ENCODE assay signal across 8 cellular contexts in genomic region chr4:112231779-112232713, GRCh38. TPM values are rescaled to one million over a fixed set of nuclear protein-coding genes. Genes with fewer than 3 reads are reported as not detected.
DNase-seq lines count a peak whose midpoint lies in the region; ATAC-seq, FAIRE-seq and TF ChIP-seq lines count a peak whose summit lies in the region.

A gene with protein sequence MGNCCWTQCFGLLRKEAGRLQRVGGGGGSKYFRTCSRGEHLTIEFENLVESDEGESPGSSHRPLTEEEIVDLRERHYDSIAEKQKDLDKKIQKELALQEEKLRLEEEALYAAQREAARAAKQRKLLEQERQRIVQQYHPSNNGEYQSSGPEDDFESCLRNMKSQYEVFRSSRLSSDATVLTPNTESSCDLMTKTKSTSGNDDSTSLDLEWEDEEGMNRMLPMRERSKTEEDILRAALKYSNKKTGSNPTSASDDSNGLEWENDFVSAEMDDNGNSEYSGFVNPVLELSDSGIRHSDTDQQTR (plus strand): TSS chr4:112231787. CDS start chr4:112232092, 305 bp downstream.

- intact Hi-C loops in PC-3 (cut with micrococcal nuclease): loop anchor here (5.0 kb wide), 1 partner anchor 150 kb away; no protein-coding TSS in a partner anchor

- POLR2A ChIA-PET in PC-3 (lab: Charles Lee; ENCODE audit: unreplicated experiment): interaction anchor here (0.5 kb wide), 1 partner anchor 1935 kb away, joined by 3 read pairs; no protein-coding TSS in a partner anchor

- H3K9me2 ChIP-seq in PC-3 (replicated peaks; ENCODE audit: low read length): no peaks in the 10 kb centered on the region

- peak; percentile 64 for ATAC-seq in GM21367 (IDR thresholded peaks at IDR 0.05; ENCODE audit: unreplicated experiment)
- peak; percentile 60 for ATAC-seq in PC-3

- peak; percentile 38; the same call in 1 of the 2 replicates for TF ChIP-seq CTCF in PC-3 (conservative IDR thresholded peaks at IDR 0.05; ENCODE audit: low read depth, low read length)
- peak; percentile 32 for TF ChIP-seq CTCF in epithelial cell of proximal tubule (conservative IDR thresholded peaks at IDR 0.05; ENCODE audit: low read depth, low read length)

- peak within 1 kb of the TSS; percentile 93 for H3K4me2 ChIP-seq in PC-3 (ENCODE audit: low read length)

- H3K27ac ChIP-seq in PC-3 (ENCODE audit: low read length): peak within 1 kb of the TSS; percentile 85

- BruUV-seq in PC-3 (replicated peaks; lab: Mats Ljungman, UMichigan): no TSS peak

- H3K36me3 ChIP-seq in PC-3 (ENCODE audit: low read depth, low read length): no peaks in the 10 kb centered on the region
- no peaks in the 10 kb centered on the region for H3K36me3 ChIP-seq in mucosa of stomach (ENCODE audit: control insufficient read depth, insufficient read depth, low read length)

- peak within 1 kb of the TSS; percentile 99 for H3K4me3 ChIP-seq in PC-3 (ENCODE audit: low read length)
- H3K4me3 ChIP-seq in epithelial cell of proximal tubule (ENCODE audit: low read depth, low read length): peak within 1 kb of the TSS; percentile 96
- H3K4me3 ChIP-seq in mucosa of stomach (ENCODE audit: low read length): peak within 1 kb of the TSS; percentile 71

- H3K27me3 ChIP-seq in PC-3 (ENCODE audit: low read length) (no peaks in the 10 kb centered on the region), mucosa of stomach (ENCODE audit: control insufficient read depth, insufficient read depth, low read length) (no peaks in the 10 kb centered on the region)

- H3K4me1 ChIP-seq in PC-3 (ENCODE audit: insufficient read depth, low read length): peaks cover 28% of the 10 kb centered on the region
- no peaks in the 10 kb centered on the region for H3K4me1 ChIP-seq in mucosa of stomach (ENCODE audit: control insufficient read depth, insufficient read depth, low read length)

- DNase-seq in DMS 273 treated with DMSO at 0.1 percent for 48 hours (lab: John Stamatoyannopoulos, UW) (peak; percentile 22), HTR-8/SVneo (ENCODE audit: insufficient read length, low spot score) (peak; percentile 75), PC-3 (peak; percentile 66), activated T-cell treated with anti-CD3 and anti-CD28 coated beads for 48 hours (ENCODE audit: low read depth) (peak; percentile 78), epithelial cell of proximal tubule (ENCODE audit: low read depth) (peak; percentile 30)
- peak; percentile 58 to 66 for DNase-seq in stimulated activated CD8-positive, alpha-beta memory T cell treated with anti-CD3 and anti-CD28 coated beads, Interleukin-7, amount 100 ng/mL, for 1 hour (ENCODE audit: low read depth in 2 of 2)

- peak within 1 kb of the TSS; percentile 96 for H3K9ac ChIP-seq in PC-3 (ENCODE audit: low read length)
- peak within 1 kb of the TSS; percentile 94 for H3K9ac ChIP-seq in mucosa of stomach (ENCODE audit: low read length)

- H3K79me2 ChIP-seq in PC-3 (ENCODE audit: low read length): peaks cover 48% of the 10 kb centered on the region

- peak; percentile 28 for FAIRE-seq in HTR-8/SVneo (lab: Jason Lieb, UNC)

- H3F3A ChIP-seq in PC-3 (ENCODE audit: low read length, unreplicated experiment): no peaks in the 10 kb centered on the region

- CTCF ChIA-PET in PC-3 (lab: Charles Lee): interaction anchor here (0.7 to 0.8 kb wide), 2 partner anchors 131 to 132 kb away, joined by 3 read pairs; no protein-coding TSS in a partner anchor

- H4K20me1 ChIP-seq in PC-3 (ENCODE audit: low read length): peaks cover 8% of the 10 kb centered on the region

- peak within 1 kb of the TSS; percentile 99 for H2AFZ ChIP-seq in PC-3 (ENCODE audit: low read length)

- H3K9me3 ChIP-seq in PC-3 (ENCODE audit: low read length) (no peaks in the 10 kb centered on the region), mucosa of stomach (ENCODE audit: control insufficient read depth, low read length) (no peaks in the 10 kb centered on the region)

RNA-seq across cellular contexts. Expression of the gene that starts here (rescaled TPM):
- total RNA-seq in PC-3 (2014; rRNA removed): 21.3 and 34.6 TPM in 2 replicates
- 16.9 and 19.1 TPM in 2 replicates for total RNA-seq in epithelial cell of proximal tubule

Comparison
In these comparisons a context has a peak if more than half of its experiments do, and no peak if none do; other contexts are left out.
1. Peak in every context shown above with its lines: DNase-seq, ATAC-seq, H3K4me3 ChIP-seq and H3K27ac ChIP-seq.
2. DNase-seq: peak in every context shown above with its lines; median percentile 78 in activated T-cell treated with anti-CD3 and anti-CD28 coated beads for 48 hours; 75 in HTR-8/SVneo; 66 in PC-3; 62 in stimulated activated CD8-positive, alpha-beta memory T cell treated with anti-CD3 and anti-CD28 coated beads, Interleukin-7, amount 100 ng/mL, for 1 hour; 30 in epithelial cell of proximal tubule; 22 in DMS 273 treated with DMSO at 0.1 percent for 48 hours.